In genomic region chr19:1648156-1648925, GRCh38 we compare ENCODE assay signal across 17 cellular contexts.
DNase-seq lines count a peak whose midpoint lies in the region; ATAC-seq and TF ChIP-seq lines count a peak whose summit lies in the region.
"Had no signal": no experiment of that assay in that cellular context is flagged by ENCODE, and none has a peak within 500 bp of the region (broad histone marks: within the 10 kb centered on the region; RNA-seq: fewer than 3 reads in every experiment).

No MANE protein-coding gene starts in this region.

- H3K4me3 Mint-ChIP-seq in activated T-cell treated with anti-CD3 and anti-CD28 coated beads, Interleukin-2, amount 50 U/mL, for 24 hours: no peak overlapping the region
- H3K4me3 Mint-ChIP-seq: activated T-helper 1 cell treated with anti-CD3 and anti-CD28 coated beads, Interleukin-12 subunit alpha, Interleukin-12 subunit beta, Interleukin-2, Interleukin-4 antibody, amounts not matched to agents 30 ng/mL and 10 ng/mL and 1 ng/mL, durations not matched to agents 14 hours and 24 hours and 36 hours had no signal

- peaks cover 41% of the 10 kb centered on the region for H3K4me1 ChIP-seq in DOHH2 (ENCODE audit: control insufficient read depth, low read length)
- peaks cover 0 to 3% of the 10 kb centered on the region in 2 donors for H3K4me1 ChIP-seq in duodenal mucosa (ENCODE audit: control insufficient read depth in 1 of 2, insufficient read depth in 2 of 2, low read length in 2 of 2)

- peak; percentile 32 for ATAC-seq in GM19035 (IDR thresholded peaks at IDR 0.05; ENCODE audit: unreplicated experiment)
- peak; percentile 27 for ATAC-seq in HG03097 (IDR thresholded peaks at IDR 0.05; ENCODE audit: low FRiP score, unreplicated experiment)
- ATAC-seq: activated CD4-positive, CD25-positive, alpha-beta regulatory T cell treated with anti-CD3 and anti-CD28 coated beads, Interleukin-2, amount 50 U/mL, for 24 hours; lower lobe of right lung had no signal

- peaks cover 87% of the 10 kb centered on the region for H3K79me2 ChIP-seq in DOHH2 (ENCODE audit: control insufficient read depth, low read length)

- no peak for TF ChIP-seq CTCF in DOHH2 (IDR thresholded peaks at IDR 0.05; ENCODE audit: low read depth, low read length, poor library complexity, severe bottlenecking)

- H3K36me3 ChIP-seq in DOHH2 (ENCODE audit: control insufficient read depth, low read length) (peaks cover 79% of the 10 kb centered on the region), duodenal mucosa (ENCODE audit: control insufficient read depth in 1 of 2, insufficient read depth in 2 of 2, low read length in 2 of 2) (peaks cover 0 to 30% of the 10 kb centered on the region in 2 donors)
- H3K36me3 ChIP-seq: breast epithelium, ovary had no signal

- no peaks in the 10 kb centered on the region for H4K20me1 ChIP-seq in DOHH2 (ENCODE audit: control insufficient read depth, insufficient read depth, low read depth, low read length)

- H3K9ac ChIP-seq in duodenal mucosa (ENCODE audit: low read depth in 1 of 2, low read length in 2 of 2): no peak overlapping the region

- no peaks in the 10 kb centered on the region for H3K9me3 Mint-ChIP-seq in activated T-cell treated with anti-CD3 and anti-CD28 coated beads, Interleukin-2, amount 50 U/mL, for 24 hours
- H3K9me3 Mint-ChIP-seq: activated T-helper 1 cell treated with anti-CD3 and anti-CD28 coated beads, Interleukin-12 subunit alpha, Interleukin-12 subunit beta, Interleukin-2, Interleukin-4 antibody, amounts not matched to agents 30 ng/mL and 10 ng/mL and 1 ng/mL, durations not matched to agents 14 hours and 24 hours and 36 hours had no signal

- H3K4me1 Mint-ChIP-seq in activated T-cell treated with anti-CD3 and anti-CD28 coated beads, Interleukin-2, amount 50 U/mL, for 24 hours (ENCODE audit: low read depth): peaks cover 31% of the 10 kb centered on the region

- no peak overlapping the region for H3K27ac Mint-ChIP-seq in activated T-cell treated with anti-CD3 and anti-CD28 coated beads, Interleukin-2, amount 50 U/mL, for 24 hours
- H3K27ac Mint-ChIP-seq: activated T-helper 1 cell treated with anti-CD3 and anti-CD28 coated beads, Interleukin-12 subunit alpha, Interleukin-12 subunit beta, Interleukin-2, Interleukin-4 antibody, amounts not matched to agents 30 ng/mL and 10 ng/mL and 1 ng/mL, durations not matched to agents 14 hours and 24 hours and 36 hours had no signal

- H3K4me3 ChIP-seq in DOHH2 (ENCODE audit: low read length): peak overlapping the region; percentile 84
- no peak overlapping the region for H3K4me3 ChIP-seq in duodenal mucosa (ENCODE audit: low read depth in 1 of 2, low read length in 2 of 2)
- H3K4me3 ChIP-seq: breast epithelium, hepatocyte, lower lobe of right lung, ovary, SJSA1 had no signal

- no peak for DNase-seq in activated CD4-positive, CD25-positive, alpha-beta regulatory T cell treated with anti-CD3 and anti-CD28 coated beads, Interleukin-2, amount 50 U/mL, for 72 hours
- no peak for DNase-seq in NCI-H774 (lab: John Stamatoyannopoulos, UW)
- DNase-seq in activated T-cell treated with anti-CD3 and anti-CD28 coated beads, Interleukin-2, amount 50 U/mL, for 24 hours: no peak
- no peak for DNase-seq in inferior parietal cortex (ENCODE audit: extremely low spot score)
- DNase-seq: lower lobe of right lung, NCI-H1092 treated with DMSO at 0.1 percent for 48 hours, NCI-H524 had no signal

- H3K27ac ChIP-seq in DOHH2 (ENCODE audit: low read depth, low read length) (peak overlapping the region; percentile 93), duodenal mucosa (ENCODE audit: low read depth, low read length) (peak overlapping the region; percentile 20)
- H3K27ac ChIP-seq: breast epithelium, hepatocyte, lower lobe of right lung, ovary, SJSA1 had no signal

- H3K36me3 Mint-ChIP-seq in activated T-cell treated with anti-CD3 and anti-CD28 coated beads, Interleukin-2, amount 50 U/mL, for 24 hours (ENCODE audit: low read depth): peaks cover 68% of the 10 kb centered on the region

- peaks cover 20% of the 10 kb centered on the region for H3F3A ChIP-seq in DOHH2 (ENCODE audit: control insufficient read depth, insufficient read depth)

- H3K9me2 ChIP-seq in DOHH2 (replicated peaks; ENCODE audit: control insufficient read depth, low read length): no peaks in the 10 kb centered on the region

- no peaks in the 10 kb centered on the region for H3K9me3 ChIP-seq in DOHH2 (ENCODE audit: control insufficient read depth, insufficient read depth, low read length)
- no peaks in the 10 kb centered on the region for H3K9me3 ChIP-seq in duodenal mucosa (ENCODE audit: control insufficient read depth in 1 of 2, low read length in 2 of 2)
- H3K9me3 ChIP-seq: breast epithelium, lower lobe of right lung, ovary, SJSA1 had no signal

- no peaks in the 10 kb centered on the region for H3K27me3 ChIP-seq in DOHH2 (ENCODE audit: control insufficient read depth, low read length)
- no peaks in the 10 kb centered on the region for H3K27me3 ChIP-seq in duodenal mucosa (ENCODE audit: control insufficient read depth in 1 of 2, insufficient read depth in 2 of 2, low read length in 2 of 2)
- H3K27me3 ChIP-seq: breast epithelium, hepatocyte, ovary, SJSA1 had no signal

- H3K27me3 Mint-ChIP-seq in activated T-cell treated with anti-CD3 and anti-CD28 coated beads, Interleukin-2, amount 50 U/mL, for 24 hours: no peaks in the 10 kb centered on the region

- peak overlapping the region; percentile 96 for H3K4me2 ChIP-seq in DOHH2 (ENCODE audit: low read length)
- H3K4me2 ChIP-seq: hepatocyte had no signal
